ENCODE assay signal across 6 cellular contexts in genomic region chr17:4988168-4988567, GRCh38. TPM values are rescaled to one million over a fixed set of nuclear protein-coding genes. Genes with fewer than 3 reads are reported as not detected.
DNase-seq lines count a peak whose midpoint lies in the region; ATAC-seq and TF ChIP-seq lines count a peak whose summit lies in the region.

No MANE protein-coding gene starts in this region.

- H3K27me3 ChIP-seq in SJCRH30, result no peaks in the 10 kb centered on the region

- H3K36me3 ChIP-seq in SJCRH30, result no peaks in the 10 kb centered on the region

- no peak for TF ChIP-seq CTCF in AG10803 (conservative IDR thresholded peaks at IDR 0.05; ENCODE audit: low read length)

- no peaks in the 10 kb centered on the region; the same call in 1 of the 2 replicates for H3K4me1 ChIP-seq in SJCRH30

- peak overlapping the region; percentile 86 for H3K4me3 ChIP-seq in AG10803 (ENCODE audit: low read length)
- H3K4me3 ChIP-seq in SJCRH30, result peak overlapping the region; percentile 84
- peak overlapping the region; percentile 70 for H3K4me3 ChIP-seq in iPS-18c (ENCODE audit: insufficient read depth, low read depth, low read length)

- peak overlapping the region; percentile 21; the same call in 1 of the 2 replicates for H3K27ac ChIP-seq in SJCRH30

- H3K9me3 ChIP-seq in SJCRH30 (replicated peaks) (no peaks in the 10 kb centered on the region), iPS-18c (ENCODE audit: control insufficient read depth, insufficient read depth, low read length) (no peaks in the 10 kb centered on the region)

- no peak for DNase-seq in AG10803 (ENCODE audit: low read depth)
- DNase-seq in SJCRH30, result peak; percentile 21 to 40
- DNase-seq in NK-92 treated with Interleukin-12 subunit alpha and Interleukin-12 subunit beta, amount 100 ng/mL, for 24 hours (lab: John Stamatoyannopoulos, UW), result no peak

- ATAC-seq in GM19455 (IDR thresholded peaks at IDR 0.05; ENCODE audit: unreplicated experiment) (no peak), HG02840 (IDR thresholded peaks at IDR 0.05; ENCODE audit: low FRiP score, unreplicated experiment) (no peak)

RNA-seq across cellular contexts. Expression of gene CAMTA2, which starts 0.7 kb away (rescaled TPM):
- 3.7 and 3.9 TPM in 2 replicates for total RNA-seq in SJCRH30 (2014; rRNA removed; shearing (Covaris generic))

RNA-seq across cellular contexts. Expression of gene INCA1, which starts 9.2 kb away (rescaled TPM):
- not detected in 2 replicates for total RNA-seq in SJCRH30 (2014; rRNA removed; shearing (Covaris generic))

RNA-seq across cellular contexts. Expression of gene KIF1C, which starts 9.6 kb away (rescaled TPM):
- total RNA-seq in SJCRH30 (2014; rRNA removed; shearing (Covaris generic)), result 24.2 and 32.7 TPM in 2 replicates

RNA-seq across cellular contexts. Expression of gene SPAG7, which starts 20.6 kb away (rescaled TPM):
- 36.8 and 39.1 TPM in 2 replicates for total RNA-seq in SJCRH30 (2014; rRNA removed; shearing (Covaris generic))

RNA-seq across cellular contexts. Expression of gene ENO3, which starts 37.2 kb away (rescaled TPM):
- total RNA-seq in SJCRH30 (2014; rRNA removed; shearing (Covaris generic)), result 124 and 129 TPM in 2 replicates

Comparison
In these comparisons a context has a peak if more than half of its experiments do, and no peak if none do; other contexts are left out.
1. DNase-seq: peak in SJCRH30 (2 of 2); none in AG10803 (single experiment) and NK-92 treated with Interleukin-12 subunit alpha and Interleukin-12 subunit beta, amount 100 ng/mL, for 24 hours (single experiment).
2. Peak in every context shown above with its lines, with median percentiles within 50 percentile points of each other: H3K4me3 ChIP-seq.